16 cellular contexts compared by ENCODE assay signal in the genomic region with DNA sequence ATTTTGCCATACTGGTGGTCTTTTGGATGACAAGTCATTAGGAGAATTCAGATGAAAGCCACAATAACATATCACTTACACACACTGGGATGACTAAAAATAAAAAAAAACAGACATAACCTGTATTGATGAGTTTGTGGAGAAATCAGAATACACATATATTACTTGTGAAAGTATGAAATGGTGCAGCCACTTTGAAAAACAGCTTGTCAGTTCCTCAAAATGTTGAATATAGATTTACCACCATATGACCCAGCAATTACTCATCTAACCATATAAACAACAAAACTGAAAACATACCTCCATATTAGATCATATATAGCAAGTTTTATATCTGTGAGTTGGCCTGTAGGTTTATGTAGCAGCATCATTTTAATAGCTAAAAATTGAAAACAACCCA.
"Had no signal": no experiment of that assay in that cellular context is flagged by ENCODE, and none has a peak within 500 bp of the region (broad histone marks: within the 10 kb centered on the region; RNA-seq: fewer than 3 reads in every experiment).

No MANE protein-coding gene starts in this region.

- H3K36me3 Mint-ChIP-seq: WTC11 had no signal

- H3K4me1 ChIP-seq: psoas muscle, right lobe of liver, suprapubic skin had no signal

- H3K27me3 Mint-ChIP-seq: activated CD8-positive, alpha-beta T cell treated with anti-CD3 and anti-CD28 coated beads for 36 hours; stimulated activated naive CD8-positive, alpha-beta T cell treated with anti-CD3 and anti-CD28 coated beads, Interleukin-15, Interleukin-2, amounts not matched to agents 100 ng/mL and 50 ng/mL, for 24 hours had no signal

- H3K27ac Mint-ChIP-seq: activated CD8-positive, alpha-beta T cell treated with anti-CD3 and anti-CD28 coated beads for 36 hours; natural killer cell; stimulated activated naive CD8-positive, alpha-beta T cell treated with anti-CD3 and anti-CD28 coated beads, Interleukin-15, Interleukin-2, amounts not matched to agents 100 ng/mL and 50 ng/mL, for 24 hours had no signal

- H3K4me3 ChIP-seq: psoas muscle, right lobe of liver, smooth muscle cell, suprapubic skin had no signal

- H3K4me1 Mint-ChIP-seq: natural killer cell, WTC11 had no signal

- H3K27me3 ChIP-seq: right lobe of liver, suprapubic skin had no signal

- H3K4me3 Mint-ChIP-seq: activated CD8-positive, alpha-beta T cell treated with anti-CD3 and anti-CD28 coated beads for 36 hours; activated T-cell treated with anti-CD3 and anti-CD28 coated beads, Interleukin-2, amount 50 U/mL, for 4 hours; natural killer cell; stimulated activated naive CD8-positive, alpha-beta T cell treated with anti-CD3 and anti-CD28 coated beads, Interleukin-15, Interleukin-2, amounts not matched to agents 100 ng/mL and 50 ng/mL, for 24 hours; WTC11 had no signal

- H3K9me3 ChIP-seq: psoas muscle, right lobe of liver, suprapubic skin had no signal

- H3K36me3 ChIP-seq: right lobe of liver, suprapubic skin had no signal

- ATAC-seq: activated CD8-positive, alpha-beta T cell treated with anti-CD3 and anti-CD28 coated beads for 36 hours; activated T-cell treated with anti-CD3 and anti-CD28 coated beads, Interleukin-2, amount 50 U/mL, for 4 hours; left ventricle myocardium superior; natural killer cell; psoas muscle; right lobe of liver had no signal

- DNase-seq: activated CD4-positive, alpha-beta T cell treated with anti-CD3 and anti-CD28 coated beads for 48 hours; activated CD8-positive, alpha-beta T cell treated with anti-CD3 and anti-CD28 coated beads for 36 hours; activated effector memory CD4-positive, alpha-beta T cell treated with Interleukin-2 at 50 U/mL for 16 hours; activated naive CD4-positive, alpha-beta T cell treated with anti-CD3 and anti-CD28 coated beads, Interleukin-2, amount 50 U/mL, for 16 hours; activated T-cell treated with anti-CD3 and anti-CD28 coated beads, Interleukin-2, amount 50 U/mL, for 4 hours; kidney glomerular epithelial cell; left ventricle myocardium superior; mesenchymal stem cell; natural killer cell; psoas muscle; right lobe of liver; trophoblast cell had no signal

- H3K9me3 Mint-ChIP-seq: WTC11 had no signal

- H3K4me2 ChIP-seq: smooth muscle cell had no signal

- H3K27ac ChIP-seq: psoas muscle, right lobe of liver, suprapubic skin had no signal
